8 cellular contexts compared by ENCODE assay signal in genomic region chr11:87722756-87723599, GRCh38.
DNase-seq lines count a peak whose midpoint lies in the region; ATAC-seq and TF ChIP-seq lines count a peak whose summit lies in the region.

No MANE protein-coding gene starts in this region.

- TF ChIP-seq CTCF in GM12874 (IDR thresholded peaks at IDR 0.05; ENCODE audit: insufficient read depth, low read depth, low read length) = peak; percentile 78

- peak; percentile 37 for DNase-seq in AG08395 (ENCODE audit: low spot score)
- DNase-seq in SK-N-DZ (ENCODE audit: low spot score) = peak; percentile 13
- DNase-seq in hepatic stellate cell (ENCODE audit: low spot score) = peak; percentile 4
- DNase-seq in effector CD4-positive, alpha-beta T cell = no peak
- no peak for DNase-seq in GDM1 (lab: John Stamatoyannopoulos, UW)
- no peak for DNase-seq in MV-4-11 (lab: John Stamatoyannopoulos, UW)

- ATAC-seq in HG02970 (IDR thresholded peaks at IDR 0.05; ENCODE audit: low FRiP score, unreplicated experiment) = peak; percentile 63

Comparison
In these comparisons a context has a peak if more than half of its experiments do, and no peak if none do; other contexts are left out.
1. DNase-seq: peak in AG08395 (single experiment), SK-N-DZ (single experiment) and hepatic stellate cell (single experiment); none in effector CD4-positive, alpha-beta T cell (single experiment), GDM1 (single experiment) and MV-4-11 (single experiment).